12 cellular contexts compared by ENCODE assay signal in genomic region chr20:34980543-34981213, GRCh38. TPM values are rescaled to one million over a fixed set of nuclear protein-coding genes. Genes with fewer than 3 reads are reported as not detected.
DNase-seq lines count a peak whose midpoint lies in the region; ATAC-seq and TF ChIP-seq lines count a peak whose summit lies in the region.
"Had no signal": no experiment of that assay in that cellular context is flagged by ENCODE, and none has a peak within 500 bp of the region (broad histone marks: within the 10 kb centered on the region; RNA-seq: fewer than 3 reads in every experiment).

No MANE protein-coding gene starts in this region.

- H3K27me3 ChIP-seq in transverse colon, result peaks cover 14% of the 10 kb centered on the region
- no peaks in the 10 kb centered on the region for H3K27me3 ChIP-seq in effector memory CD4-positive, alpha-beta T cell (replicated peaks; ENCODE audit: control insufficient read depth, insufficient read depth, low read length, poor library complexity, severe bottlenecking)
- H3K27me3 ChIP-seq: right lobe of liver had no signal

- no peak for TF ChIP-seq POLR2A in transverse colon (IDR thresholded peaks at IDR 0.05)

- no peaks in the 10 kb centered on the region for H3K36me3 ChIP-seq in transverse colon
- no peaks in the 10 kb centered on the region for H3K36me3 ChIP-seq in effector memory CD4-positive, alpha-beta T cell (ENCODE audit: control insufficient read depth, insufficient read depth, low read length)
- H3K36me3 ChIP-seq: right lobe of liver had no signal

- intact Hi-C loops in left cardiac atrium (cut with DNase I), result no loop called here
- intact Hi-C loops in transverse colon (cut with DNase I; ENCODE audit: low total_unique reads), result no loop called here

- in situ Hi-C loops in transverse colon (cut with MboI; ENCODE audit: low pct_ligation_motif_present in 1 of 4, low pct_unique_long_range_greater_than_20kb in 1 of 4, low sequenced_read_pairs in 3 of 4), result no loop called here

- TF ChIP-seq EP300 in transverse colon (IDR thresholded peaks at IDR 0.05; ENCODE audit: low read depth), result no peak

- H3K9me3 ChIP-seq in transverse colon, result no peaks in the 10 kb centered on the region
- H3K9me3 ChIP-seq in effector memory CD4-positive, alpha-beta T cell (ENCODE audit: control insufficient read depth, low read length), result no peaks in the 10 kb centered on the region
- H3K9me3 ChIP-seq: right lobe of liver had no signal

- DNase-seq in HT-29 (ENCODE audit: low spot score) (peak; percentile 34), SHP77 (lab: John Stamatoyannopoulos, UW) (peak; percentile 33 to 36), left cardiac atrium (peak; percentile 29), transverse colon (peak; percentile 59), NCI-H2029 treated with DMSO at 0.1 percent for 48 hours (lab: John Stamatoyannopoulos, UW) (no peak), ureter (ENCODE audit: low spot score) (no peak)
- no peak for DNase-seq in effector memory CD4-positive, alpha-beta T cell
- DNase-seq: activated CD4-positive, alpha-beta T cell treated with anti-CD3 and anti-CD28 coated beads, Interleukin-2, amount 50 U/mL, for 1 hour; KG1; naive B cell; NCI-H187 treated with DMSO at 0.1 percent for 48 hours had no signal

- WGBS in transverse colon (ENCODE audit: low coverage in 1 of 2), 2 donors, result 85 to 93% methylated on average over 8 to 22 of the region's 22 CpGs

- TF ChIP-seq CTCF in transverse colon (IDR thresholded peaks at IDR 0.05), result no peak

- H3K4me3 ChIP-seq in transverse colon, result no peak overlapping the region
- H3K4me3 ChIP-seq in effector memory CD4-positive, alpha-beta T cell (ENCODE audit: insufficient read depth, low read depth, low read length, poor library complexity, severe bottlenecking), result no peak overlapping the region
- H3K4me3 ChIP-seq: right lobe of liver had no signal

- H3K4me1 ChIP-seq in transverse colon, result peaks cover 10 to 25% (median 20%) of the 10 kb centered on the region in 4 donors
- H3K4me1 ChIP-seq in effector memory CD4-positive, alpha-beta T cell (ENCODE audit: control insufficient read depth, insufficient read depth, low read length, poor library complexity, severe bottlenecking), result no peaks in the 10 kb centered on the region
- H3K4me1 ChIP-seq: right lobe of liver had no signal

- peak in 1 of 2 donors; percentile 2 for ATAC-seq in left cardiac atrium
- ATAC-seq: right lobe of liver had no signal

- H3K27ac ChIP-seq in transverse colon, result peak overlapping the region in 1 of 4 donors; percentile 23
- H3K27ac ChIP-seq in effector memory CD4-positive, alpha-beta T cell (ENCODE audit: insufficient read depth, low read length, poor library complexity, severe bottlenecking), result no peak overlapping the region
- H3K27ac ChIP-seq: right lobe of liver had no signal

RNA-seq across cellular contexts. Expression of gene MYH7B, which starts 25.0 kb away (rescaled TPM):
- 0.08 and 0.15 TPM in 2 replicates for total RNA-seq in HT-29 (2014; rRNA removed; shearing (Covaris generic))
- total RNA-seq in left cardiac atrium (10 to 100 TPM; 82.3 to 89.0 TPM), transverse colon (under 1 TPM; 0.20 to 0.75 (median 0.52) TPM), ureter (1.4 TPM)

RNA-seq across cellular contexts. Expression of gene GSS, which starts 25.1 kb away (rescaled TPM):
- 80.8 and 88.6 TPM in 2 replicates for total RNA-seq in HT-29 (2014; rRNA removed; shearing (Covaris generic))
- 10 to 100 TPM; 20.1 to 27.2 TPM for total RNA-seq in left cardiac atrium
- 100 to 1,000 TPM; 125 to 364 (median 129) TPM for total RNA-seq in transverse colon
- total RNA-seq in ureter, result 56.6 TPM

Comparison
In these comparisons a context has a peak if more than half of its experiments do, and no peak if none do; other contexts are left out.
1. DNase-seq: peak in HT-29 (single experiment), SHP77 (2 of 2), left cardiac atrium (single experiment) and transverse colon (single experiment); none in NCI-H2029 treated with DMSO at 0.1 percent for 48 hours (single experiment), effector memory CD4-positive, alpha-beta T cell (0 of 3) and ureter (single experiment).
2. RNA of gene MYH7B, which starts 25.0 kb away (total RNA-seq): 82.3 to 89.0 TPM in left cardiac atrium; 1.4 TPM in ureter (single experiment), 0.20 to 0.75 TPM in transverse colon and 0.08 to 0.15 TPM in HT-29; every median in the first group is over 10 times any median in the second.